ENCODE assay signal across 28 cellular contexts in genomic region chr20:16978497-16978896, GRCh38.
"Had no signal": no experiment of that assay in that cellular context is flagged by ENCODE, and none has a peak within 500 bp of the region (broad histone marks: within the 10 kb centered on the region; RNA-seq: fewer than 3 reads in every experiment).

No MANE protein-coding gene starts in this region.

- H3K4me2 ChIP-seq: smooth muscle cell had no signal

- H3K9me3 ChIP-seq: neutrophil, pancreas, psoas muscle, suprapubic skin, testis, transverse colon, upper lobe of right lung, uterus had no signal

- H3K4me3 ChIP-seq: pancreas, psoas muscle, skin epidermis, smooth muscle cell, spleen, suprapubic skin, testis, tibial artery, transverse colon, upper lobe of right lung, uterus had no signal

- FAIRE-seq: pancreas had no signal

- ATAC-seq: naive thymus-derived CD8-positive, alpha-beta T cell; natural killer cell treated with Interleukin-12 subunit alpha and Interleukin-12 subunit beta and Interleukin-15 and Interleukin-18, amount 100 ng/mL, for 72 hours; pancreas; psoas muscle; right cardiac atrium; sciatic nerve; stimulated activated memory B cell treated with anti-CD40 and anti-IgM and Interleukin-4, amounts not matched to agents 10 μg/mL and 1 μg/mL and 100 μg/mL, for 72 hours; stimulated activated naive CD8-positive, alpha-beta T cell treated with anti-CD3 and anti-CD28 coated beads, Interleukin-15, amount 100 ng/mL, for 72 hours; stimulated activated naive CD8-positive, alpha-beta T cell treated with anti-CD3 and anti-CD28 coated beads, Interleukin-15, Interleukin-2, amounts not matched to agents 100 U/mL and 50 U/mL, for 24 hours; upper lobe of right lung had no signal

- H3K27ac ChIP-seq: neutrophil, pancreas, psoas muscle, skin epidermis, spleen, suprapubic skin, testis, tibial artery, transverse colon, upper lobe of right lung, uterus had no signal

- H3K27me3 ChIP-seq: neutrophil, pancreas, spleen, suprapubic skin, testis, tibial artery, transverse colon, upper lobe of right lung, uterus had no signal

- H3K36me3 ChIP-seq: neutrophil, pancreas, spleen, suprapubic skin, tibial artery, transverse colon, upper lobe of right lung, uterus had no signal

- H3K4me1 ChIP-seq: pancreas, psoas muscle, spleen, suprapubic skin, testis, tibial artery, transverse colon, upper lobe of right lung, uterus had no signal

- DNase-seq: naive thymus-derived CD8-positive, alpha-beta T cell; nephron progenitor cell; nucleus accumbens; pancreas; psoas muscle; right cardiac atrium; spleen; stimulated activated CD4-positive, alpha-beta T cell treated with anti-CD3 and anti-CD28 coated beads, Interleukin-12 subunit alpha, Interleukin-12 subunit beta, amount 100 ng/mL, for 4 hours; stimulated activated CD4-positive, alpha-beta T cell treated with anti-CD3 and anti-CD28 coated beads, Interleukin-1b, Interleukin-23, amount 100 ng/mL, for 48 hours; stimulated activated CD4-positive, alpha-beta T cell treated with anti-CD3 and anti-CD28 coated beads, Interleukin-4, amount 100 ng/mL, for 1 hour; stimulated activated CD4-positive, alpha-beta T cell treated with anti-CD3 and anti-CD28 coated beads, Interleukin-4, amount 100 ng/mL, for 4 hours; stimulated activated CD8-positive, alpha-beta memory T cell treated with anti-CD3 and anti-CD28 coated beads, Interleukin-4, amount 100 ng/mL, for 48 hours; stimulated activated naive CD4-positive, alpha-beta T cell; stimulated activated naive CD8-positive, alpha-beta T cell treated with anti-CD3 and anti-CD28 coated beads, Interleukin-15, amount 100 ng/mL, for 72 hours; stimulated activated naive CD8-positive, alpha-beta T cell treated with anti-CD3 and anti-CD28 coated beads, Interleukin-15, Interleukin-2, amounts not matched to agents 100 U/mL and 50 U/mL, for 24 hours; substantia nigra; testis; tibial artery; transverse colon; upper lobe of right lung; uterus had no signal
